1 cellular context compared by ENCODE assay signal in the genomic region with DNA sequence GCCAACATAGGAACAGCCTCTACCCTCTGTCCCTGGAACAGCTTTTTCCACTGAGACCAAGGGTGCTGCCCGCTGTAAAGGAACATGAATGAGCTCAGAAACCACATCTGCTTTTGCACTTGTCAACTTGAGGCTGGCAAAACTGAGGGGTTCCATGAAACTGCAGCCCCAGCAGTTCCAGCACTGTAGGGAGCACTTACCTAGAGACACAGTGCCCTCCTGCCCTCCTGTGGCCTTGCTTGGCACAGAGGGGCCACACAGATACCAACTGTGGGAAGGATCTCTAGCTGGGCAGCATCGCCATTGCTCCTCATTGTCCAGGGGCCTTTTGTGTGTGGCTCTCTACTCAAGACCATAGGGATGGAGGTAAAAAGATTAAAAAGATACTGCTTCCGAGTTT.
TF ChIP-seq lines count a peak whose summit lies in the region.

No MANE protein-coding gene starts in this region.

TF ChIP-seq in WTC11, 78 proteins besides CTCF, POLR2A, EP300 and RAD21 (continued from another document):
- TF ChIP-seq, protein P1, sequence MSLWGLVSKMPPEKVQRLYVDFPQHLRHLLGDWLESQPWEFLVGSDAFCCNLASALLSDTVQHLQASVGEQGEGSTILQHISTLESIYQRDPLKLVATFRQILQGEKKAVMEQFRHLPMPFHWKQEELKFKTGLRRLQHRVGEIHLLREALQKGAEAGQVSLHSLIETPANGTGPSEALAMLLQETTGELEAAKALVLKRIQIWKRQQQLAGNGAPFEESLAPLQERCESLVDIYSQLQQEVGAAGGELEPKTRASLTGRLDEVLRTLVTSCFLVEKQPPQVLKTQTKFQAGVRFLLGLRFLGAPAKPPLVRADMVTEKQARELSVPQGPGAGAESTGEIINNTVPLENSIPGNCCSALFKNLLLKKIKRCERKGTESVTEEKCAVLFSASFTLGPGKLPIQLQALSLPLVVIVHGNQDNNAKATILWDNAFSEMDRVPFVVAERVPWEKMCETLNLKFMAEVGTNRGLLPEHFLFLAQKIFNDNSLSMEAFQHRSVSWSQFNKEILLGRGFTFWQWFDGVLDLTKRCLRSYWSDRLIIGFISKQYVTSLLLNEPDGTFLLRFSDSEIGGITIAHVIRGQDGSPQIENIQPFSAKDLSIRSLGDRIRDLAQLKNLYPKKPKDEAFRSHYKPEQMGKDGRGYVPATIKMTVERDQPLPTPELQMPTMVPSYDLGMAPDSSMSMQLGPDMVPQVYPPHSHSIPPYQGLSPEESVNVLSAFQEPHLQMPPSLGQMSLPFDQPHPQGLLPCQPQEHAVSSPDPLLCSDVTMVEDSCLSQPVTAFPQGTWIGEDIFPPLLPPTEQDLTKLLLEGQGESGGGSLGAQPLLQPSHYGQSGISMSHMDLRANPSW (CRISPR knock-in tag; conservative IDR thresholded peaks at IDR 0.05; ENCODE audit: low read depth): no peak
- TF ChIP-seq GABPB1 (CRISPR knock-in tag; IDR thresholded peaks at IDR 0.05) (no peak), ESRRA (CRISPR knock-in tag; IDR thresholded peaks at IDR 0.05; ENCODE audit: borderline replicate concordance) (no peak), ZNF512 (CRISPR knock-in tag; IDR thresholded peaks at IDR 0.05; ENCODE audit: borderline replicate concordance) (no peak)
- TF ChIP-seq, protein P2, sequence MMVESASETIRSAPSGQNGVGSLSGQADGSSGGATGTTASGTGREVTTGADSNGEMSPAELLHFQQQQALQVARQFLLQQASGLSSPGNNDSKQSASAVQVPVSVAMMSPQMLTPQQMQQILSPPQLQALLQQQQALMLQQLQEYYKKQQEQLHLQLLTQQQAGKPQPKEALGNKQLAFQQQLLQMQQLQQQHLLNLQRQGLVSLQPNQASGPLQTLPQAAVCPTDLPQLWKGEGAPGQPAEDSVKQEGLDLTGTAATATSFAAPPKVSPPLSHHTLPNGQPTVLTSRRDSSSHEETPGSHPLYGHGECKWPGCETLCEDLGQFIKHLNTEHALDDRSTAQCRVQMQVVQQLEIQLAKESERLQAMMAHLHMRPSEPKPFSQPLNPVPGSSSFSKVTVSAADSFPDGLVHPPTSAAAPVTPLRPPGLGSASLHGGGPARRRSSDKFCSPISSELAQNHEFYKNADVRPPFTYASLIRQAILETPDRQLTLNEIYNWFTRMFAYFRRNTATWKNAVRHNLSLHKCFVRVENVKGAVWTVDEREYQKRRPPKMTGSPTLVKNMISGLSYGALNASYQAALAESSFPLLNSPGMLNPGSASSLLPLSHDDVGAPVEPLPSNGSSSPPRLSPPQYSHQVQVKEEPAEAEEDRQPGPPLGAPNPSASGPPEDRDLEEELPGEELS (CRISPR knock-in tag; IDR thresholded peaks at IDR 0.05): no peak
